ENCODE assay signal across 1 cellular context in genomic region chr15:51128701-51129100, GRCh38.
TF ChIP-seq lines count a peak whose summit lies in the region.

No MANE protein-coding gene starts in this region.

TF ChIP-seq in WTC11, 78 proteins besides CTCF, POLR2A, EP300 and RAD21 (continued from another document):
- TF ChIP-seq PRDM15 (CRISPR knock-in tag; IDR thresholded peaks at IDR 0.05) (no peak), ZNF138 (CRISPR knock-in tag; conservative IDR thresholded peaks at IDR 0.05) (no peak), ZNF425 (CRISPR knock-in tag; conservative IDR thresholded peaks at IDR 0.05) (no peak), E2F1 (CRISPR knock-in tag; IDR thresholded peaks at IDR 0.05) (no peak), OVOL2 (CRISPR knock-in tag; IDR thresholded peaks at IDR 0.05; ENCODE audit: borderline replicate concordance) (no peak), ZNF263 (CRISPR knock-in tag; IDR thresholded peaks at IDR 0.05; ENCODE audit: low read depth) (no peak)
